In the genomic region with DNA sequence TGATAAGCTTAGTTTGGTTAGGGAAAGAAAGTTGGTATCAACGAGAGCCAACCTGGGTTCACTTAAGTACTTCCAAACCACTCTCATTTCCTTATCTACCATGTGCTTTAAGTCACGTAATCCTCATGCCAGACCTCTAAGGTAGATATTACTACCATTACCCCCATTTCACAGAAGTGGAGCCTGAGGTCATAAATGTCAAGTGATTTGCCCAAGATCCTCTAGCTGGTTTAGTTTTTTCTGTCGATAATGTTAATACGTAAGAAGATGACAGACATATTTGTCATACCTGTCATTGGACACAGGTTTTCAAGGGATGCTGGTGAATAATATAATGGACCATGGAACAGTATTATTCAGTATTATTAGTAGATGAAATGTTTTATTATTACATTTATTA, we compare ENCODE assay signal across 7 cellular contexts.
"Had no signal": no experiment of that assay in that cellular context is flagged by ENCODE, and none has a peak within 500 bp of the region (broad histone marks: within the 10 kb centered on the region; RNA-seq: fewer than 3 reads in every experiment).

No MANE protein-coding gene starts in this region.

- H3K4me3 ChIP-seq: GM12878 had no signal

- DNase-seq: GDM1, GF-D8 had no signal

- FAIRE-seq: G401.6, GM12878, GM12891, GM18507, GM19239 had no signal

- ATAC-seq: GM12878 had no signal
